In the genomic region with DNA sequence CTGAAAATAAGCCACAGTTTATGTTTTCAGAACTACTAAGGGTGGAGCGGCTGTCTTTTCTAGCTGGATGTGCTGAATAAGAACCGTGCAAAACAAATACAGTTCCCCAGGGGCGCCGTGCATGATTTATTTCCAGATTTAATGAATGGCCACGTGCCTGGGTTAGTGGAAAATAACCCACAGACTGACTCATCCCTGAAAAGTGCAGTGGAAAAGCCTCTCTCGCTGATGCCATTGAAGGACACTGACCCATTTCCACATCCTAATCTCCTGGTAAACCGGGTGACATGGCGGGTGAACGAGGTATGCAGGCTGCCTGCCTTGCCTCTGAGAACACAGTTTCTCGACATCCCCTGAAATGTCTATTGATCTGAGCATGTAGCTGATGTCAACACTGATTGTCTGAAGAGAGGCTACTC, we compare ENCODE assay signal across 8 cellular contexts.
A peak's percentile ranks its signal among the peaks of the same experiment; 100 is the strongest.
DNase-seq lines count a peak whose midpoint lies in the region; ATAC-seq and TF ChIP-seq lines count a peak whose summit lies in the region.

No MANE protein-coding gene starts in this region.

- CTCF ChIA-PET in HCT116 (lab: Charles Lee): no interaction called here

- H2AFZ ChIP-seq in HCT116 (ENCODE audit: low read depth, low read length, poor library complexity, severe bottlenecking): peak overlapping the region; percentile 83

- H3K4me1 ChIP-seq in HCT116 (ENCODE audit: control insufficient read depth in 1 of 2, insufficient read depth in 2 of 2, low read length in 2 of 2) (peaks cover 34 to 46% of the 10 kb centered on the region in 2 experiments), RWPE2 (ENCODE audit: insufficient read depth, poor library complexity, severe bottlenecking) (peaks cover 25% of the 10 kb centered on the region), gastrocnemius medialis (peaks cover 0 to 3% of the 10 kb centered on the region in 2 donors)

- no peaks in the 10 kb centered on the region for H4K20me1 ChIP-seq in HCT116 (ENCODE audit: insufficient read depth)

- ATAC-seq in HCT116: no peak
- ATAC-seq in RWPE2 (ENCODE audit: low read depth): peak; percentile 43; the same call in 2 of the 3 replicates
- ATAC-seq in gastrocnemius medialis: peak; percentile 83 to 87
- ATAC-seq in HG02610 (IDR thresholded peaks at IDR 0.05; ENCODE audit: unreplicated experiment): no peak
- no peak for ATAC-seq in GM18517 (IDR thresholded peaks at IDR 0.05; ENCODE audit: unreplicated experiment)

- no peaks in the 10 kb centered on the region for H3K9me2 ChIP-seq in HCT116 (ENCODE audit: insufficient read depth)

- no peak for TF ChIP-seq CTCF in HCT116 (IDR thresholded peaks at IDR 0.05 in 2 of 3, conservative IDR thresholded peaks at IDR 0.05 in 1 of 3; ENCODE audit: borderline replicate concordance in 1 of 3, insufficient read depth in 1 of 3, low read depth in 2 of 3, low read length in 2 of 3)
- no peak for TF ChIP-seq CTCF in RWPE2 (IDR thresholded peaks at IDR 0.05; ENCODE audit: poor library complexity, severe bottlenecking)
- TF ChIP-seq CTCF in gastrocnemius medialis (IDR thresholded peaks at IDR 0.05 in 4 of 5, conservative IDR thresholded peaks at IDR 0.05 in 1 of 5): no peak

- no peak for TF ChIP-seq RAD21 in HCT116 (IDR thresholded peaks at IDR 0.05; ENCODE audit: low read depth)

- peak overlapping the region; percentile 27 for H3K9ac ChIP-seq in HCT116 (ENCODE audit: low read length)

- no peaks in the 10 kb centered on the region for H3K9me3 ChIP-seq in HCT116 (ENCODE audit: control insufficient read depth in 1 of 2, insufficient read depth in 1 of 2, low read depth in 1 of 2, low read length in 2 of 2)
- H3K9me3 ChIP-seq in RWPE2 (ENCODE audit: severe bottlenecking): no peaks in the 10 kb centered on the region
- no peaks in the 10 kb centered on the region for H3K9me3 ChIP-seq in gastrocnemius medialis

- TF ChIP-seq POLR2A in HCT116 (IDR thresholded peaks at IDR 0.05; ENCODE audit: borderline replicate concordance, extremely low read depth, insufficient read depth, insufficient read length) (no peak), gastrocnemius medialis (IDR thresholded peaks at IDR 0.05) (no peak)

- in situ Hi-C loops in gastrocnemius medialis (cut with MboI; ENCODE audit: low sequenced_read_pairs in 4 of 4) (no loop called here), KBM-7 (cut with MboI; ENCODE audit: low pct_unique_long_range_greater_than_20kb, low sequenced_read_pairs) (no loop called here)

- peak overlapping the region; percentile 82 for H3K4me2 ChIP-seq in HCT116 (ENCODE audit: low read length)

- POLR2A ChIA-PET in HCT116 (lab: Charles Lee): no interaction called here

- peak overlapping the region; percentile 26; the same call in 1 of the 2 replicates for H3K27ac ChIP-seq in HCT116 (ENCODE audit: low read depth, low read length)
- H3K27ac ChIP-seq in RWPE2 (ENCODE audit: poor library complexity, severe bottlenecking): no peak overlapping the region
- H3K27ac ChIP-seq in gastrocnemius medialis: no peak overlapping the region

- H3K36me3 ChIP-seq in HCT116 (ENCODE audit: control insufficient read depth in 1 of 2, insufficient read depth in 2 of 2, low read length in 2 of 2): no peaks in the 10 kb centered on the region
- H3K36me3 ChIP-seq in RWPE2 (ENCODE audit: low read depth): no peaks in the 10 kb centered on the region
- H3K36me3 ChIP-seq in gastrocnemius medialis: no peaks in the 10 kb centered on the region
- no peaks in the 10 kb centered on the region for H3K36me3 ChIP-seq in H7 (replicated peaks; ENCODE audit: control insufficient read depth, insufficient read depth, low read length)

- RAD21 ChIA-PET in HCT116 (lab: Charles Lee; ENCODE audit: low non-redundant PET in 1 of 2, low total read pairs in 2 of 2, uncharacterized antibody in 2 of 2, unreplicated experiment in 2 of 2): no interaction called here

- H3K27me3 ChIP-seq in HCT116 (ENCODE audit: insufficient read depth, low read length): no peaks in the 10 kb centered on the region
- no peaks in the 10 kb centered on the region for H3K27me3 ChIP-seq in RWPE2 (ENCODE audit: insufficient read depth, poor library complexity, severe bottlenecking)
- H3K27me3 ChIP-seq in gastrocnemius medialis: no peaks in the 10 kb centered on the region
- no peaks in the 10 kb centered on the region for H3K27me3 ChIP-seq in H7 (ENCODE audit: control insufficient read depth, insufficient read depth, low read length)

- no TSS peak for BruUV-seq in HCT116 (replicated peaks; lab: Mats Ljungman, UMichigan)

- H3K4me3 ChIP-seq in HCT116 (replicated peaks in 1 of 2; ENCODE audit: low read depth in 1 of 2, low read length in 2 of 2) (peak overlapping the region in 1 of 2 experiments; percentile 38; a peak in 2 of 4 replicates), RWPE2 (ENCODE audit: severe bottlenecking) (no peak overlapping the region), gastrocnemius medialis (no peak overlapping the region), H7 (ENCODE audit: insufficient read depth, low read depth, low read length) (no peak overlapping the region)

- DNase-seq in HCT116 (ENCODE audit: low read depth, low spot score) (peak; percentile 27), RWPE2 (ENCODE audit: low spot score) (no peak), foreskin melanocyte (peak; percentile 77), gastrocnemius medialis (peak; percentile 40 to 76), H7 (no peak), KBM-7 (no peak)

- intact Hi-C loops in HCT116 (cut with micrococcal nuclease): no loop called here
- intact Hi-C loops in gastrocnemius medialis (cut with DNase I; ENCODE audit: low total_unique reads): no loop called here

- H3K79me2 ChIP-seq in HCT116 (ENCODE audit: insufficient read depth, low read length): no peaks in the 10 kb centered on the region

TF ChIP-seq in HCT116, 20 proteins besides CTCF, POLR2A, EP300 and RAD21:
- TF ChIP-seq TCF7L2 (IDR thresholded peaks at IDR 0.05; ENCODE audit: borderline replicate concordance, extremely low read depth, insufficient read depth, insufficient read length) (no peak), JUND (IDR thresholded peaks at IDR 0.05) (no peak), ELF1 (IDR thresholded peaks at IDR 0.05; ENCODE audit: borderline replicate concordance, low read depth) (no peak), FOSL1 (IDR thresholded peaks at IDR 0.05; ENCODE audit: low read depth) (peak; percentile 25; the same call in 1 of the 2 replicates), ZBTB33 (IDR thresholded peaks at IDR 0.05; ENCODE audit: extremely low read depth, insufficient replicate concordance, low read length) (no peak), SP1 (IDR thresholded peaks at IDR 0.05; ENCODE audit: low read depth) (0 out of 2 replicates have a peak, but pooled peaks have one; percentile 47), YY1 (IDR thresholded peaks at IDR 0.05; ENCODE audit: extremely low read depth, insufficient replicate concordance, low read depth, low read length) (no peak), EGR1 (IDR thresholded peaks at IDR 0.05; ENCODE audit: low read depth) (no peak), EZH2phosphoT487 (IDR thresholded peaks at IDR 0.05; ENCODE audit: borderline replicate concordance) (no peak), EZH2 (IDR thresholded peaks at IDR 0.05) (no peak), CEBPB (IDR thresholded peaks at IDR 0.05; ENCODE audit: low read depth) (no peak; the same call in 1 of the 2 replicates), ZNF274 (IDR thresholded peaks at IDR 0.05; ENCODE audit: low read depth, low read length) (no peak), CBX3 (IDR thresholded peaks at IDR 0.05; ENCODE audit: low read depth) (no peak)
- TF ChIP-seq, protein P1, sequence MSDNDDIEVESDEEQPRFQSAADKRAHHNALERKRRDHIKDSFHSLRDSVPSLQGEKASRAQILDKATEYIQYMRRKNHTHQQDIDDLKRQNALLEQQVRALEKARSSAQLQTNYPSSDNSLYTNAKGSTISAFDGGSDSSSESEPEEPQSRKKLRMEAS (IDR thresholded peaks at IDR 0.05): peak; percentile 57
TF ChIP-seq in HCT116: peak in this region for 3.

Comparison
In these comparisons a context has a peak if more than half of its experiments do, and no peak if none do; other contexts are left out.
1. ATAC-seq: peak in RWPE2 (single experiment) and gastrocnemius medialis (2 of 2); none in HCT116 (single experiment), HG02610 (single experiment) and GM18517 (single experiment).
2. DNase-seq: peak in HCT116 (single experiment), foreskin melanocyte (single experiment) and gastrocnemius medialis (2 of 2); none in RWPE2 (single experiment), H7 (single experiment) and KBM-7 (single experiment).